15 cellular contexts compared by ENCODE assay signal in the genomic region with DNA sequence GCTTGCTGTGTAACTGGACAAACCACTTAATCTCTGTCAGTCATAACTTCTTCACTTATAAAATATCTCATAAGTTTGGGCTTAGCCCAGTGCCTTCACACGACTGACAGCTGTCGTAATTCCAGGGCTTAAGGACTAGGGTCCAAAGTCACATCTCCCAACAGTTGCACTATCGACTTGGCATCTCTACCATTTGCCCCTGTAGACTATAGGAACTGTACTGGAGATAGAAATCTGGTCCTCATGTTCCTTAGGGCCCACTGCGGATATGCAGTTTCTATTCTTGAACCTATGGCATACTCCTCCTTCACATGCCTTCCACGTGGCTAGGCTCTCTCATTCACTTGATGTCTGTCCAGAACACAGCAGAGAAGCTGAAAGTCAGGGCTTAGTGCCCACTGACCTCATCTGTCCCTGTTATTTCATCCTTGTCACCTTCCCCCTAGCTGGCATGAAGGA. TPM values are rescaled to one million over a fixed set of nuclear protein-coding genes. Genes with fewer than 3 reads are reported as not detected.
DNase-seq lines count a peak whose midpoint lies in the region; ATAC-seq and TF ChIP-seq lines count a peak whose summit lies in the region.
"Had no signal": no experiment of that assay in that cellular context is flagged by ENCODE, and none has a peak within 500 bp of the region (broad histone marks: within the 10 kb centered on the region; RNA-seq: fewer than 3 reads in every experiment).

No MANE protein-coding gene starts in this region.

- H3K4me1 Mint-ChIP-seq in activated CD4-positive, alpha-beta T cell treated with anti-CD3 and anti-CD28 coated beads for 36 hours: peaks cover 9% of the 10 kb centered on the region

- H3K4me3 Mint-ChIP-seq in activated CD4-positive, alpha-beta T cell treated with anti-CD3 and anti-CD28 coated beads for 36 hours: no peak overlapping the region
- H3K4me3 Mint-ChIP-seq: HFFc6 had no signal

- intact Hi-C loops in left colon (cut with DNase I, micrococcal nuclease) (no loop called here), gastrocnemius medialis (cut with DNase I; ENCODE audit: low total_unique reads) (no loop called here)
- intact Hi-C loops in activated CD4-positive, alpha-beta T cell treated with anti-CD3 and anti-CD28 coated beads for 36 hours (cut with DNase I, micrococcal nuclease): no loop called here

- POLR2A ChIA-PET in activated CD4-positive, alpha-beta T cell treated with anti-CD3 and anti-CD28 coated beads for 36 hours (lab: Charles Lee): no interaction called here

- ATAC-seq in left colon: peak; percentile 27
- peak; percentile 75 to 96 for ATAC-seq in gastrocnemius medialis
- ATAC-seq in GM21528 (IDR thresholded peaks at IDR 0.05; ENCODE audit: low FRiP score, unreplicated experiment): no peak
- ATAC-seq in activated CD4-positive, alpha-beta T cell treated with anti-CD3 and anti-CD28 coated beads for 36 hours: no peak

- H3K27me3 Mint-ChIP-seq in activated CD4-positive, alpha-beta T cell treated with anti-CD3 and anti-CD28 coated beads for 36 hours: no peaks in the 10 kb centered on the region

- H3K27me3 ChIP-seq in gastrocnemius medialis: no peaks in the 10 kb centered on the region

- peaks cover 15 to 27% of the 10 kb centered on the region in 2 donors for H3K4me1 ChIP-seq in gastrocnemius medialis
- H3K4me1 ChIP-seq: BLaER1 had no signal

- TF ChIP-seq POLR2A in gastrocnemius medialis (IDR thresholded peaks at IDR 0.05): peak in 1 of 2 donors; percentile 55

- TF ChIP-seq CTCF in VCaP (conservative IDR thresholded peaks at IDR 0.05) (no peak), gastrocnemius medialis (IDR thresholded peaks at IDR 0.05 in 4 of 5, conservative IDR thresholded peaks at IDR 0.05 in 1 of 5) (no peak)

- H3K36me3 ChIP-seq in gastrocnemius medialis: peaks cover 0 to 9% of the 10 kb centered on the region in 2 donors

- H3K4me3 ChIP-seq in gastrocnemius medialis: no peak overlapping the region
- H3K4me3 ChIP-seq: BLaER1 had no signal

- in situ Hi-C loops in gastrocnemius medialis (cut with MboI; ENCODE audit: low sequenced_read_pairs in 4 of 4): no loop called here

- peaks cover 9% of the 10 kb centered on the region for H3K36me3 Mint-ChIP-seq in activated CD4-positive, alpha-beta T cell treated with anti-CD3 and anti-CD28 coated beads for 36 hours (ENCODE audit: low read depth)

- CTCF ChIA-PET in activated CD4-positive, alpha-beta T cell treated with anti-CD3 and anti-CD28 coated beads for 36 hours (lab: Charles Lee): interaction anchor here (0.6 to 1.3 kb wide), 3 partner anchors 65 to 183 kb away, joined by 3 to 4 read pairs (median 3); no protein-coding TSS in a partner anchor

- no peak overlapping the region for H3K27ac Mint-ChIP-seq in activated CD4-positive, alpha-beta T cell treated with anti-CD3 and anti-CD28 coated beads for 36 hours
- H3K27ac Mint-ChIP-seq: HFFc6 had no signal

- no peaks in the 10 kb centered on the region for H3K9me3 Mint-ChIP-seq in activated CD4-positive, alpha-beta T cell treated with anti-CD3 and anti-CD28 coated beads for 36 hours (ENCODE audit: low read depth)
- H3K9me3 Mint-ChIP-seq: HFFc6 had no signal

- DNase-seq in NCI-H82 (lab: John Stamatoyannopoulos, UW): peak; percentile 29
- no peak for DNase-seq in NCI-H82 treated with DMSO at 0.1 percent for 48 hours (lab: John Stamatoyannopoulos, UW; ENCODE audit: unreplicated experiment)
- DNase-seq in left colon: no peak
- DNase-seq in gastrocnemius medialis: peak; percentile 82 to 84
- DNase-seq in NAMALWA (ENCODE audit: low spot score): no peak
- DNase-seq in activated CD4-positive, alpha-beta T cell treated with anti-CD3 and anti-CD28 coated beads for 36 hours: no peak
- DNase-seq: HFFc6, MM.1S, NCI-H2029 treated with DMSO at 0.1 percent for 48 hours, NCI-H510A had no signal

- H3K27ac ChIP-seq in VCaP (peak overlapping the region; percentile 40), gastrocnemius medialis (peak overlapping the region; percentile 83 to 93 (median 86))
- H3K27ac ChIP-seq: 22Rv1, BLaER1 had no signal

- H3K9me3 ChIP-seq in gastrocnemius medialis: no peaks in the 10 kb centered on the region
- H3K9me3 ChIP-seq: BLaER1 had no signal

RNA-seq across cellular contexts. Expression of gene ABHD1, which starts 2.7 kb away (rescaled TPM):
- under 1 TPM in 1 of 2 donors, not detected in 1; 0.34 TPM for total RNA-seq in left colon
- 1 to 10 TPM in 3 of 4 donors, under 1 TPM in 1; 0.61 to 2.3 (median 1.2) TPM for total RNA-seq in gastrocnemius medialis
- under 1 TPM; 0.39 to 0.65 TPM for total RNA-seq in activated CD4-positive, alpha-beta T cell treated with anti-CD3 and anti-CD28 coated beads for 36 hours
- total RNA-seq: HFFc6 had no signal

RNA-seq across cellular contexts. Expression of gene CGREF1, which starts 7.4 kb away (rescaled TPM):
- total RNA-seq in left colon (1 to 10 TPM in 1 of 2 donors, under 1 TPM in 1; 0.53 to 3.8 TPM), gastrocnemius medialis (1 to 10 TPM; 1.2 to 7.1 (median 4.3) TPM)
- total RNA-seq in activated CD4-positive, alpha-beta T cell treated with anti-CD3 and anti-CD28 coated beads for 36 hours: 1 to 10 TPM; 6.4 to 7.0 TPM

RNA-seq across cellular contexts. Expression of gene PREB, which starts 8.2 kb away (rescaled TPM):
- total RNA-seq in left colon (10 to 100 TPM; 40.8 to 44.7 TPM), gastrocnemius medialis (100 to 1,000 TPM; 117 to 197 (median 154) TPM)
- 10 to 100 TPM; 59.7 to 59.9 TPM for total RNA-seq in activated CD4-positive, alpha-beta T cell treated with anti-CD3 and anti-CD28 coated beads for 36 hours

RNA-seq across cellular contexts. Expression of gene PRR30, which starts 12.9 kb away (rescaled TPM):
- total RNA-seq in left colon: not detected
- total RNA-seq in gastrocnemius medialis: not detected
- not detected for total RNA-seq in activated CD4-positive, alpha-beta T cell treated with anti-CD3 and anti-CD28 coated beads for 36 hours
- total RNA-seq: H1, HFFc6 had no signal

RNA-seq across cellular contexts. Expression of gene TCF23, which starts 22.5 kb away (rescaled TPM):
- total RNA-seq in left colon (not detected), gastrocnemius medialis (under 1 TPM in 1 of 4 donors, not detected in 3; 0.20 TPM)
- under 1 TPM in 1 of 2 experiments, not detected in 1; 0.02 TPM for total RNA-seq in activated CD4-positive, alpha-beta T cell treated with anti-CD3 and anti-CD28 coated beads for 36 hours
- total RNA-seq: H1, HFFc6 had no signal

Comparison
In these comparisons a context has a peak if more than half of its experiments do, and no peak if none do; other contexts are left out.
1. DNase-seq: peak in NCI-H82 (single experiment) and gastrocnemius medialis (2 of 2); none in NCI-H82 treated with DMSO at 0.1 percent for 48 hours (single experiment), left colon (0 of 2), NAMALWA (single experiment) and activated CD4-positive, alpha-beta T cell treated with anti-CD3 and anti-CD28 coated beads for 36 hours (single experiment).
2. ATAC-seq: peak in left colon (single experiment) and gastrocnemius medialis (2 of 2); none in GM21528 (single experiment) and activated CD4-positive, alpha-beta T cell treated with anti-CD3 and anti-CD28 coated beads for 36 hours (single experiment).